Comparison of ENCODE assay signal across 9 cellular contexts in the genomic region with DNA sequence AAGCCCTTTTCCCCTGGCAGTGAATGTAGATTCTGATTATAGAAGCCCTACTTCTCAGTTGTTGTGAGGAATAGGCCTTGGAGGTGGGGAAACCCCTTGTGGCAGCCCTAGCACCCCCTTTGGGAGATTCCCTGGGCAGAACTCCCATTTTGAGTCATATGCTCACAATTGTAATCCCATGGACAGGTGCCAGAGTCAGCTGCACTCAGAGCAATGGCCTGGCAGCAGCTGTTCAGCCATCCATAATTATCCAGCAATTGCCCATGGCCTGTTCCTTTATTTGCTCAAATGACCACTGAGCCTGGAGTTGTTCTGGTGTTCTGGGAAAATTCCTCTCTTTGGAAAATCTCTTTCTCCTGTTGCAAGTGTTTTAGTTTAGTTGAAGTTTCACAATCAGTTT.
A peak's percentile ranks its signal among the peaks of the same experiment; 100 is the strongest.
DNase-seq lines count a peak whose midpoint lies in the region; ATAC-seq, FAIRE-seq and TF ChIP-seq lines count a peak whose summit lies in the region.
"Had no signal": no experiment of that assay in that cellular context is flagged by ENCODE, and none has a peak within 500 bp of the region (broad histone marks: within the 10 kb centered on the region; RNA-seq: fewer than 3 reads in every experiment).

No MANE protein-coding gene starts in this region.

- TF ChIP-seq CTCF in GM10266 (IDR thresholded peaks at IDR 0.05; ENCODE audit: control insufficient read depth, insufficient read depth, low read depth, missing control alignments): no peak
- no peak for TF ChIP-seq CTCF in chondrocyte (IDR thresholded peaks at IDR 0.05)
- TF ChIP-seq CTCF in lung (IDR thresholded peaks at IDR 0.05; ENCODE audit: control extremely low read depth, extremely low read depth): no peak
- no peak for TF ChIP-seq CTCF in transverse colon (IDR thresholded peaks at IDR 0.05)

- intact Hi-C loops in transverse colon (cut with DNase I; ENCODE audit: low total_unique reads): no loop called here

- H3K36me3 Mint-ChIP-seq in chondrocyte (ENCODE audit: low read depth): peaks cover 13% of the 10 kb centered on the region

- TF ChIP-seq POLR2A in transverse colon (IDR thresholded peaks at IDR 0.05) (no peak), GM12892 (IDR thresholded peaks at IDR 0.05; ENCODE audit: low read depth, low read length) (no peak)

- no peak overlapping the region for H3K4me3 Mint-ChIP-seq in chondrocyte (ENCODE audit: unreplicated experiment)

- H3K27me3 ChIP-seq in lung (ENCODE audit: control insufficient read depth, insufficient read depth) (no peaks in the 10 kb centered on the region), transverse colon (no peaks in the 10 kb centered on the region)

- H3K4me1 ChIP-seq in lung (ENCODE audit: control insufficient read depth in 2 of 2, insufficient read depth in 2 of 2, low read length in 2 of 2) (peaks cover 3 to 10% of the 10 kb centered on the region in 2 donors), transverse colon (peaks cover 4 to 16% (median 12%) of the 10 kb centered on the region in 4 donors)

- peak overlapping the region; percentile 8 for H3K27ac Mint-ChIP-seq in chondrocyte (ENCODE audit: unreplicated experiment)
- H3K27ac Mint-ChIP-seq: IgD-negative memory B cell had no signal

- no peak overlapping the region for H3K4me3 ChIP-seq in lung
- no peak overlapping the region for H3K4me3 ChIP-seq in transverse colon

- ATAC-seq in lung (ENCODE audit: insufficient read depth, low FRiP score) (peak; percentile 41), GM18517 (IDR thresholded peaks at IDR 0.05; ENCODE audit: unreplicated experiment) (no peak)

- no peaks in the 10 kb centered on the region for H3K27me3 Mint-ChIP-seq in chondrocyte (ENCODE audit: low read depth)
- H3K27me3 Mint-ChIP-seq: IgD-negative memory B cell had no signal

- H3K27ac ChIP-seq in lung (ENCODE audit: low read depth in 1 of 2, low read length in 1 of 2) (no peak overlapping the region), transverse colon (peak overlapping the region; percentile 29 to 56 (median 52))

- DNase-seq in GM10266 (ENCODE audit: extremely low spot score) (peak; percentile 15), NCI-H2081 treated with DMSO at 0.1 percent for 48 hours (lab: John Stamatoyannopoulos, UW) (peak; percentile 67), chondrocyte (ENCODE audit: low spot score) (no peak), lung (ENCODE audit: low spot score) (peak; percentile 55), transverse colon (peak; percentile 27), NK-92 (lab: John Stamatoyannopoulos, UW; ENCODE audit: unreplicated experiment) (no peak), GM12892 (ENCODE audit: insufficient read length) (no peak)

- no peak for TF ChIP-seq EP300 in transverse colon (IDR thresholded peaks at IDR 0.05; ENCODE audit: low read depth)

- H3K9me3 Mint-ChIP-seq in chondrocyte (ENCODE audit: low read depth): peaks cover 5% of the 10 kb centered on the region
- H3K9me3 Mint-ChIP-seq: IgD-negative memory B cell had no signal

- no peak for FAIRE-seq in GM12892 (lab: Jason Lieb, UNC)

- in situ Hi-C loops in transverse colon (cut with MboI; ENCODE audit: low pct_ligation_motif_present in 1 of 4, low pct_unique_long_range_greater_than_20kb in 1 of 4, low sequenced_read_pairs in 3 of 4): no loop called here

- H3K36me3 ChIP-seq in lung (ENCODE audit: control insufficient read depth in 2 of 2, insufficient read depth in 2 of 2, low read length in 2 of 2): peaks cover 2 to 4% of the 10 kb centered on the region in 2 donors
- peaks cover 0 to 8% (median 0%) of the 10 kb centered on the region in 4 donors for H3K36me3 ChIP-seq in transverse colon

- H3K4me1 Mint-ChIP-seq in chondrocyte (ENCODE audit: low read depth): peaks cover 19% of the 10 kb centered on the region

- no peaks in the 10 kb centered on the region for H3K9me3 ChIP-seq in lung (ENCODE audit: control insufficient read depth in 2 of 2, insufficient read depth in 1 of 2, low read length in 1 of 2)
- no peaks in the 10 kb centered on the region for H3K9me3 ChIP-seq in transverse colon

Comparison
In these comparisons a context has a peak if more than half of its experiments do, and no peak if none do; other contexts are left out.
1. DNase-seq: peak in GM10266 (single experiment), NCI-H2081 treated with DMSO at 0.1 percent for 48 hours (single experiment), lung (single experiment) and transverse colon (single experiment); none in chondrocyte (single experiment), NK-92 (single experiment) and GM12892 (single experiment).
2. H3K27ac ChIP-seq: peak in transverse colon (4 of 4); none in lung (0 of 2).